In the genomic region with DNA sequence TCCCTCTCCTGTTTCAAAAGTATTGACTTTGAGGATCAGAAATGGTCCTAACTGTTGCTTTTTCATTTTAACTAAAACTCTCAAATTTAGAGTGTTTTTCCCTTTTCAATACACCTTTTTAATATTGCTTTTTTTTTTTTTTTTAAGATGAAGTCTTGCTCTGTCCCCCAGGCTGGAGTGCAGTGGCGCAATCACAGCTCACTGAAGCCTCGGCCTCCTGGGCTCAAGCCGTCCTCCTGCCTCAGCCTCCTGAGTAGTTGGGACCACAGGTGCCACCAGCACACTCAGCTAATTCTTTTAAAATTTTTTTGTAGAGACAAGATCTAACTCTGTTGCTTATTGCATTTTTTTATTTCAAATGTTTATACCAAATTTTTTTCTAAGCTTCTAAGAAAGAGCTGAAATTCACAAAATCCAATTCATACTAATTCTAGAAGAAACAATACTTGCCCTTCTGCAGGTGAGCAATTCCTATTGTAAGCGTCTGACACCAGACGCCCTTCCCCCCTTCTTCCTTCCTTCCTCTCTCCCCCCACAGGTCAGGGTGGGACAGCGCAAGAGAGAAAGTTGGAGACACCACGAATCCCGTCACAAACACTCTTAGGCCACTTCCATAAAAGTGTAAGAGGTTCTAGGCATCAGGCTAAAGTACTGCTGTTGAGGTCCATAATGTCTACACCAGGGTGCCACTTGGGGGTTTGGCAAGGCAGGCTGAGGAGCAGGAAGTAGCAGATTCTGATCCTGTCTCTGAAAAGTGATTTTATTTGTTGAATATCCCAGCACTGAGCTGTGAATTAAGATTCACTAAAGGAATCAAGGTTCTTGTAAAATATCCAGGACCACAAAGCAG, we compare ENCODE assay signal across 1 cellular context.
TF ChIP-seq lines count a peak whose summit lies in the region.

No MANE protein-coding gene starts in this region.

TF ChIP-seq in HCT116, 20 proteins besides CTCF, POLR2A, EP300 and RAD21 (continued from another document):
- no peak for TF ChIP-seq TCF7L2 (IDR thresholded peaks at IDR 0.05; ENCODE audit: borderline replicate concordance, extremely low read depth, insufficient read depth, insufficient read length)
- no peak for TF ChIP-seq SP1 (IDR thresholded peaks at IDR 0.05; ENCODE audit: low read depth)
